ENCODE assay signal across 25 cellular contexts in genomic region chr14:64860039-64860438, GRCh38. TPM values are rescaled to one million over a fixed set of nuclear protein-coding genes. Genes with fewer than 3 reads are reported as not detected.
"Had no signal": no experiment of that assay in that cellular context is flagged by ENCODE, and none has a peak within 500 bp of the region (broad histone marks: within the 10 kb centered on the region; RNA-seq: fewer than 3 reads in every experiment).

No MANE protein-coding gene starts in this region.

- DNase-seq: colonic mucosa; dorsolateral prefrontal cortex; effector CD8-positive, alpha-beta T cell; immature natural killer cell; left lung; lower lobe of right lung; natural killer cell; occipital lobe; pancreas; retina; right lobe of liver; spleen; stimulated activated CD4-positive, alpha-beta T cell treated with anti-CD3 and anti-CD28 coated beads, Interleukin-15, amount 100 ng/mL, for 24 hours; stimulated activated CD4-positive, alpha-beta T cell treated with anti-CD3 and anti-CD28 coated beads, Interleukin-2, amount 100 ng/mL, for 24 hours; stimulated activated CD4-positive, alpha-beta T cell treated with anti-CD3 and anti-CD28 coated beads, Interleukin-4, amount 100 ng/mL, for 4 hours; stimulated activated naive B cell treated with anti-CD40 and anti-IgM and Interleukin-4, amounts not matched to agents 10 μg/mL and 1 μg/mL and 100 μg/mL, for 72 hours; stimulated activated naive CD8-positive, alpha-beta T cell treated with anti-CD3 and anti-CD28 coated beads, Interleukin-15, amount 100 ng/mL, for 72 hours; testis; transverse colon had no signal

- ATAC-seq: esophagus mucosa; gastroesophageal sphincter; left lung; lower lobe of right lung; natural killer cell; pancreas; right lobe of liver; stimulated activated naive B cell treated with anti-CD40 and anti-IgM and Interleukin-4, amounts not matched to agents 10 μg/mL and 1 μg/mL and 100 μg/mL, for 72 hours; stimulated activated naive CD8-positive, alpha-beta T cell treated with anti-CD3 and anti-CD28 coated beads, Interleukin-15, amount 100 ng/mL, for 72 hours had no signal

- H3K9me3 ChIP-seq: colonic mucosa, gastroesophageal sphincter, left lung, lower lobe of right lung, pancreas, prostate gland, right lobe of liver, spleen, testis, transverse colon had no signal

- H3K36me3 Mint-ChIP-seq: immature natural killer cell; memory B cell; mesothelial cell of epicardium; natural killer cell; stimulated activated naive B cell treated with anti-CD40 and anti-IgM and Interleukin-4, amounts not matched to agents 10 μg/mL and 1 μg/mL and 100 μg/mL, for 72 hours had no signal

- H3K4me3 Mint-ChIP-seq: immature natural killer cell; memory B cell; mesothelial cell of epicardium; natural killer cell; stimulated activated naive B cell treated with anti-CD40 and anti-IgM and Interleukin-4, amounts not matched to agents 10 μg/mL and 1 μg/mL and 100 μg/mL, for 72 hours; stimulated activated naive CD8-positive, alpha-beta T cell treated with anti-CD3 and anti-CD28 coated beads, Interleukin-15, amount 100 ng/mL, for 72 hours had no signal

- H3K4me1 Mint-ChIP-seq: immature natural killer cell; memory B cell; natural killer cell; stimulated activated naive B cell treated with anti-CD40 and anti-IgM and Interleukin-4, amounts not matched to agents 10 μg/mL and 1 μg/mL and 100 μg/mL, for 72 hours; stimulated activated naive CD8-positive, alpha-beta T cell treated with anti-CD3 and anti-CD28 coated beads, Interleukin-15, amount 100 ng/mL, for 72 hours had no signal

- H3K9me3 Mint-ChIP-seq: immature natural killer cell; memory B cell; mesothelial cell of epicardium; natural killer cell; stimulated activated naive B cell treated with anti-CD40 and anti-IgM and Interleukin-4, amounts not matched to agents 10 μg/mL and 1 μg/mL and 100 μg/mL, for 72 hours; stimulated activated naive CD8-positive, alpha-beta T cell treated with anti-CD3 and anti-CD28 coated beads, Interleukin-15, amount 100 ng/mL, for 72 hours had no signal

- H3K27me3 ChIP-seq: colonic mucosa, dorsolateral prefrontal cortex, pancreas, right lobe of liver, testis, transverse colon had no signal

- H3K27ac ChIP-seq: colonic mucosa, gastroesophageal sphincter, left lung, lower lobe of right lung, pancreas, prostate gland, right lobe of liver, spleen, testis, transverse colon had no signal

- H3K36me3 ChIP-seq: colonic mucosa, gastroesophageal sphincter, left lung, lower lobe of right lung, pancreas, prostate gland, right lobe of liver, spleen, transverse colon had no signal

- H3K4me3 ChIP-seq: colonic mucosa, dorsolateral prefrontal cortex, gastroesophageal sphincter, left lung, lower lobe of right lung, pancreas, prostate gland, right lobe of liver, spleen, testis, transverse colon had no signal

- H3K4me1 ChIP-seq: colonic mucosa, gastroesophageal sphincter, left lung, lower lobe of right lung, pancreas, prostate gland, right lobe of liver, testis, transverse colon had no signal

- H3K27ac Mint-ChIP-seq: immature natural killer cell; memory B cell; mesothelial cell of epicardium; natural killer cell; stimulated activated naive B cell treated with anti-CD40 and anti-IgM and Interleukin-4, amounts not matched to agents 10 μg/mL and 1 μg/mL and 100 μg/mL, for 72 hours; stimulated activated naive CD8-positive, alpha-beta T cell treated with anti-CD3 and anti-CD28 coated beads, Interleukin-15, amount 100 ng/mL, for 72 hours had no signal

RNA-seq across cellular contexts. Expression of gene SPTB, which starts 19.7 kb away (rescaled TPM):
- total RNA-seq: fibroblast of lung had no signal
